11 cellular contexts compared by ENCODE assay signal in the genomic region with DNA sequence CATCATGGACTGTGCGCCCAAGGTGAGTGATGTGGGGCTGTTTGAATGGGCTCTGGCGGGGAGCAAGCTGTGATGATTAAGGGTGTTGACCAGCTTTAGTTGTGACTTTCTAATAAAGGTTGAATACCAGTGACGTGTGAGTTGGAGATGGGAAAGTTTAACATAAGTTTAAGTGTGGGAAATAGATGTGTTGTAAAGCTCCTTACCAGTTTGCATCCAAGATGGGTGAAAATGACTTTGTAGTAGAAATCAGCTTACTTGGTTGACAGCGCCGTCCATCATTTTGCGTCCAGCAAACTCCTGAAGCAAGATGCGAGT. TPM values are rescaled to one million over a fixed set of nuclear protein-coding genes. Genes with fewer than 3 reads are reported as not detected.
DNase-seq lines count a peak whose midpoint lies in the region; ATAC-seq and TF ChIP-seq lines count a peak whose summit lies in the region.
"Had no signal": no experiment of that assay in that cellular context is flagged by ENCODE, and none has a peak within 500 bp of the region (broad histone marks: within the 10 kb centered on the region; RNA-seq: fewer than 3 reads in every experiment).

No MANE protein-coding gene starts in this region.

- no peak for TF ChIP-seq CTCF in esophagus squamous epithelium (IDR thresholded peaks at IDR 0.05)

- peaks cover 6% of the 10 kb centered on the region; the same call in 1 of the 2 replicates for H3K36me3 ChIP-seq in GM23248 (ENCODE audit: low read depth)
- H3K36me3 ChIP-seq in esophagus squamous epithelium: peaks cover 0 to 20% (median 2%) of the 10 kb centered on the region in 3 donors
- H3K36me3 ChIP-seq in skeletal muscle tissue (ENCODE audit: control insufficient read depth in 3 of 3, insufficient read depth in 3 of 3, low read length in 3 of 3): peaks cover 4 to 11% (median 7%) of the 10 kb centered on the region in 3 donors

- peak overlapping the region; percentile 57 for H3K4me2 ChIP-seq in GM23248 (ENCODE audit: unreplicated experiment)

- POLR2A ChIA-PET in activated CD4-positive, alpha-beta memory T cell treated with anti-CD3 and anti-CD28 coated beads, Interleukin-2, amount 10 ng/mL, durations not matched to agents 7 days and 5 days (lab: Charles Lee): interaction anchor here (0.9 to 3.6 kb wide), 20 partner anchors 10 to 72 kb away, joined by 3 to 58 read pairs (median 5); a partner anchor contains a TSS

- peak overlapping the region; percentile 79 for H3K4me3 Mint-ChIP-seq in activated CD4-positive, alpha-beta memory T cell treated with anti-CD3 and anti-CD28 coated beads, Interleukin-2, amount 10 ng/mL, durations not matched to agents 7 days and 5 days

- no peaks in the 10 kb centered on the region for H3K9me2 ChIP-seq in GM23248 (ENCODE audit: insufficient read depth)

- H3K27ac Mint-ChIP-seq in activated CD4-positive, alpha-beta memory T cell treated with anti-CD3 and anti-CD28 coated beads, Interleukin-2, amount 10 ng/mL, durations not matched to agents 7 days and 5 days: peak overlapping the region; percentile 90

- peaks cover 46% of the 10 kb centered on the region for H3K79me2 ChIP-seq in GM23248 (ENCODE audit: insufficient read depth)

- H3K4me1 Mint-ChIP-seq in activated CD4-positive, alpha-beta memory T cell treated with anti-CD3 and anti-CD28 coated beads, Interleukin-2, amount 10 ng/mL, durations not matched to agents 7 days and 5 days: peaks cover 65% of the 10 kb centered on the region

- H3K9me3 Mint-ChIP-seq in activated CD4-positive, alpha-beta memory T cell treated with anti-CD3 and anti-CD28 coated beads, Interleukin-2, amount 10 ng/mL, durations not matched to agents 7 days and 5 days: no peaks in the 10 kb centered on the region

- H3K9ac ChIP-seq in GM23248 (peak overlapping the region; percentile 59), skeletal muscle tissue (ENCODE audit: low read depth in 1 of 3, low read length in 3 of 3) (peak overlapping the region in 1 of 3 donors; percentile 25)

- CTCF ChIA-PET in activated CD4-positive, alpha-beta memory T cell treated with anti-CD3 and anti-CD28 coated beads, Interleukin-2, amount 10 ng/mL, durations not matched to agents 7 days and 5 days (lab: Charles Lee): interaction anchor here (1.2 to 2.1 kb wide), 7 partner anchors 9 to 55 kb away, joined by 4 to 8 read pairs (median 5); no protein-coding TSS in a partner anchor

- H3K27me3 Mint-ChIP-seq in activated CD4-positive, alpha-beta memory T cell treated with anti-CD3 and anti-CD28 coated beads, Interleukin-2, amount 10 ng/mL, durations not matched to agents 7 days and 5 days: no peaks in the 10 kb centered on the region

- peaks cover 52% of the 10 kb centered on the region for H3K4me1 ChIP-seq in GM23248 (ENCODE audit: insufficient read depth)
- peaks cover 0 to 18% (median 7%) of the 10 kb centered on the region in 3 donors for H3K4me1 ChIP-seq in esophagus squamous epithelium
- H3K4me1 ChIP-seq in skeletal muscle tissue (ENCODE audit: control insufficient read depth in 3 of 3, insufficient read depth in 3 of 3, low read length in 3 of 3): peaks cover 3 to 5% (median 5%) of the 10 kb centered on the region in 3 donors

- intact Hi-C loops in esophagus squamous epithelium (cut with DNase I): no loop called here

- peaks cover 57% of the 10 kb centered on the region for H3F3A ChIP-seq in GM23248 (ENCODE audit: insufficient read depth)

- H4K20me1 ChIP-seq in GM23248 (ENCODE audit: insufficient read depth): no peaks in the 10 kb centered on the region

- peak overlapping the region; percentile 88 for H3K27ac ChIP-seq in GM23248
- H3K27ac ChIP-seq in esophagus squamous epithelium: peak overlapping the region; percentile 36 to 80 (median 64)
- H3K27ac ChIP-seq in skeletal muscle tissue (ENCODE audit: low read depth, low read length): peak overlapping the region; percentile 28
- H3K27ac ChIP-seq: SK-N-MC had no signal

- peak overlapping the region; percentile 67 for H2AFZ ChIP-seq in GM23248

- DNase-seq in GM23248 (no peak), esophagus squamous epithelium (lab: John Stamatoyannopoulos, UW) (no peak), NCI-H345 treated with DMSO at 0.1 percent for 48 hours (lab: John Stamatoyannopoulos, UW; ENCODE audit: unreplicated experiment) (no peak)
- no peak for DNase-seq in activated CD4-positive, alpha-beta memory T cell treated with anti-CD3 and anti-CD28 coated beads, Interleukin-2, amount 10 ng/mL, durations not matched to agents 7 days and 5 days
- DNase-seq: NCI-H2081 had no signal

- TF ChIP-seq POLR2A in esophagus squamous epithelium (IDR thresholded peaks at IDR 0.05): no peak

- ATAC-seq in GM21360 (IDR thresholded peaks at IDR 0.05; ENCODE audit: unreplicated experiment) (no peak), HG03045 (IDR thresholded peaks at IDR 0.05; ENCODE audit: unreplicated experiment) (no peak), GM18867 (IDR thresholded peaks at IDR 0.05; ENCODE audit: unreplicated experiment) (no peak)

- WGBS in GM23248 (ENCODE audit: low coverage in 1 of 2, low lambda C conversion rate in 2 of 2, missing lambda C conversion rate in 2 of 2), 2 experiments: 76 to 81% methylated on average over 7 of the region's 7 CpGs
- 84 to 88% methylated on average over 7 of the region's 7 CpGs for WGBS in esophagus squamous epithelium, 2 donors

- H3K27me3 ChIP-seq in GM23248 (replicated peaks; ENCODE audit: insufficient read depth) (no peaks in the 10 kb centered on the region), esophagus squamous epithelium (no peaks in the 10 kb centered on the region), skeletal muscle tissue (ENCODE audit: control insufficient read depth in 3 of 3, insufficient read depth in 3 of 3, low read length in 3 of 3) (no peaks in the 10 kb centered on the region)

- peaks cover 57% of the 10 kb centered on the region for H3K36me3 Mint-ChIP-seq in activated CD4-positive, alpha-beta memory T cell treated with anti-CD3 and anti-CD28 coated beads, Interleukin-2, amount 10 ng/mL, durations not matched to agents 7 days and 5 days (ENCODE audit: low read depth)

- in situ Hi-C loops in GM23248 (cut with MboI): no loop called here

- H3K9me3 ChIP-seq in GM23248 (ENCODE audit: low read depth) (no peaks in the 10 kb centered on the region), esophagus squamous epithelium (no peaks in the 10 kb centered on the region), skeletal muscle tissue (ENCODE audit: control insufficient read depth in 3 of 3, low read length in 3 of 3) (no peaks in the 10 kb centered on the region)
- H3K9me3 ChIP-seq: HAP-1 had no signal

- H3K4me3 ChIP-seq in GM23248 (peak overlapping the region; percentile 59), esophagus squamous epithelium (peak overlapping the region in 3 of 4 donors; percentile 17 to 47 (median 17)), skeletal muscle tissue (ENCODE audit: low read length in 3 of 3) (peak overlapping the region; percentile 18 to 29 (median 28))
- H3K4me3 ChIP-seq: HAP-1, SK-N-MC had no signal

RNA-seq across cellular contexts. Expression of a gene that starts 0.4 kb away (rescaled TPM):
- total RNA-seq in GM23248 (2014; rRNA removed; shearing (Covaris generic)): 11.4 and 19.2 TPM in 2 replicates
- polyA plus RNA-seq in GM23248 (2016; fragmentation: Nextera tagmentation; extraction: Ambion mirVana): 10.4 and 10.5 TPM in 2 replicates
- total RNA-seq in activated CD4-positive, alpha-beta memory T cell treated with anti-CD3 and anti-CD28 coated beads, Interleukin-2, amount 10 ng/mL, durations not matched to agents 7 days and 5 days: 10 to 100 TPM; 13.2 TPM
- 1 to 10 TPM in 1 of 4 donors, under 1 TPM in 3; 0.22 to 1.3 (median 0.63) TPM for total RNA-seq in esophagus squamous epithelium
- total RNA-seq in skeletal muscle tissue: 3.7 TPM

RNA-seq across cellular contexts. Expression of a gene that starts 20.0 kb away (rescaled TPM):
- total RNA-seq in GM23248 (2014; rRNA removed; shearing (Covaris generic)): 56.7 and 69.3 TPM in 2 replicates
- 41.7 and 42.1 TPM in 2 replicates for polyA plus RNA-seq in GM23248 (2016; fragmentation: Nextera tagmentation; extraction: Ambion mirVana)
- total RNA-seq in activated CD4-positive, alpha-beta memory T cell treated with anti-CD3 and anti-CD28 coated beads, Interleukin-2, amount 10 ng/mL, durations not matched to agents 7 days and 5 days: 10 to 100 TPM; 61.5 to 64.9 TPM
- total RNA-seq in esophagus squamous epithelium (10 to 100 TPM; 13.2 to 33.5 (median 24.1) TPM), skeletal muscle tissue (20.9 TPM)

RNA-seq across cellular contexts. Expression of a gene that starts 20.4 kb away (rescaled TPM):
- 69.8 and 70.8 TPM in 2 replicates for total RNA-seq in GM23248 (2014; rRNA removed; shearing (Covaris generic))
- 78.9 and 88.5 TPM in 2 replicates for polyA plus RNA-seq in GM23248 (2016; fragmentation: Nextera tagmentation; extraction: Ambion mirVana)
- 10 to 100 TPM; 91.9 to 95.4 TPM for total RNA-seq in activated CD4-positive, alpha-beta memory T cell treated with anti-CD3 and anti-CD28 coated beads, Interleukin-2, amount 10 ng/mL, durations not matched to agents 7 days and 5 days
- total RNA-seq in esophagus squamous epithelium (10 to 100 TPM in 2 of 4 donors, 1 to 10 TPM in 2; 2.9 to 25.8 (median 12.3) TPM), skeletal muscle tissue (9.4 TPM)

RNA-seq across cellular contexts. Expression of a gene that starts 53.7 kb away (rescaled TPM):
- 87.4 and 91.0 TPM in 2 replicates for total RNA-seq in GM23248 (2014; rRNA removed; shearing (Covaris generic))
- polyA plus RNA-seq in GM23248 (2016; fragmentation: Nextera tagmentation; extraction: Ambion mirVana): 94.1 and 95.7 TPM in 2 replicates
- 1 to 10 TPM; 3.7 to 4.3 TPM for total RNA-seq in activated CD4-positive, alpha-beta memory T cell treated with anti-CD3 and anti-CD28 coated beads, Interleukin-2, amount 10 ng/mL, durations not matched to agents 7 days and 5 days
- total RNA-seq in esophagus squamous epithelium: 10 to 100 TPM; 14.0 to 46.2 (median 29.1) TPM
- total RNA-seq in skeletal muscle tissue: 31.8 TPM

RNA-seq across cellular contexts. Expression of a gene that starts 56.0 kb away (rescaled TPM):
- total RNA-seq in GM23248 (2014; rRNA removed; shearing (Covaris generic)): 128 and 141 TPM in 2 replicates
- 257 and 270 TPM in 2 replicates for polyA plus RNA-seq in GM23248 (2016; fragmentation: Nextera tagmentation; extraction: Ambion mirVana)
- 100 to 1,000 TPM; 121 TPM for total RNA-seq in activated CD4-positive, alpha-beta memory T cell treated with anti-CD3 and anti-CD28 coated beads, Interleukin-2, amount 10 ng/mL, durations not matched to agents 7 days and 5 days
- 10 to 100 TPM; 40.3 to 53.6 (median 44.7) TPM for total RNA-seq in esophagus squamous epithelium
- total RNA-seq in skeletal muscle tissue: 68.4 TPM

Comparison
In these comparisons a context has a peak if more than half of its experiments do, and no peak if none do; other contexts are left out.
1. H3K27ac ChIP-seq: peak in every context shown above with its lines; median percentile 88 in GM23248; 64 in esophagus squamous epithelium; 28 in skeletal muscle tissue.